1 cellular context compared by ENCODE assay signal in the genomic region with DNA sequence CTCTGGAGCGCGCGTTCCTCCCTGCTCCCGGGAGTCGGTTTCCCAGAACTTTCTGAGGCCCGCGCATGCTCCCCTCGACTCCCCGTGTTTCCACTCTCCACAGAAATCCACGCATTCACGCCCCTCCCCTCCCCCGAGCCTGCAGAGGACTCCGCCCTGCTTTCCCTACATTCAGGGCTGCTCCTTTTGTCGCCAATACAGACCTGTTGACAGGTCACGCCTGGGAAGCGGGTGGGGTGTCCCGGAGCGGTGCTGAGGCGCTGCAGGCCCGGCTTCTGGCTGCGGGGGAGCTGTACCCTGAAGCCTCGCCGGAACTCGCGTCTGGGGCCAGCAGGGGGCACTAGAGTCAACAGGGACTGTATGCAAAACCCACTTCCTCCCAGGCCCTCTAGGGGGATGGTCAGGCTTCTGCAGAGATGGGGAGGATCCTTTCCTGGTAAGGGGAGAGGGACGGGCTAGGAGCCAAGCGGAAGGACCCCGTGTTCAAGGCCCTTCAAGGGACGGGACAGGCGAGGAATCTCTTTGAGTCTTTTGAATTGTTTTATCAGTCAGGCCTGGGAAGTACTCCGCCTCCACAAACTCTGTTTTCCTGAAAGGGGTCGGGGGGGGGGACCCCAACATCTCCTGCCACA.
TF ChIP-seq lines count a peak whose summit lies in the region.

A gene with protein sequence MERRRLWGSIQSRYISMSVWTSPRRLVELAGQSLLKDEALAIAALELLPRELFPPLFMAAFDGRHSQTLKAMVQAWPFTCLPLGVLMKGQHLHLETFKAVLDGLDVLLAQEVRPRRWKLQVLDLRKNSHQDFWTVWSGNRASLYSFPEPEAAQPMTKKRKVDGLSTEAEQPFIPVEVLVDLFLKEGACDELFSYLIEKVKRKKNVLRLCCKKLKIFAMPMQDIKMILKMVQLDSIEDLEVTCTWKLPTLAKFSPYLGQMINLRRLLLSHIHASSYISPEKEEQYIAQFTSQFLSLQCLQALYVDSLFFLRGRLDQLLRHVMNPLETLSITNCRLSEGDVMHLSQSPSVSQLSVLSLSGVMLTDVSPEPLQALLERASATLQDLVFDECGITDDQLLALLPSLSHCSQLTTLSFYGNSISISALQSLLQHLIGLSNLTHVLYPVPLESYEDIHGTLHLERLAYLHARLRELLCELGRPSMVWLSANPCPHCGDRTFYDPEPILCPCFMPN (minus strand): TSS at position 294 of the 632 bp plus-strand sequence. CDS start 2,433 bp downstream, outside the sequence.

TF ChIP-seq in HepG2, 621 proteins besides CTCF, POLR2A, EP300 and RAD21 (continued from another document):
- TF ChIP-seq XRCC5 (optimal IDR thresholded peaks at IDR 0.05; ENCODE audit: low read length) (peak; percentile 98), SALL1 (CRISPR knock-in tag; IDR thresholded peaks at IDR 0.05) (peak; percentile 43; the same call in 1 of the 2 replicates), ZFX (CRISPR knock-in tag; IDR thresholded peaks at IDR 0.05; ENCODE audit: low read depth) (peak; percentile 39; the same call in 1 of the 2 replicates), ZNF431 (CRISPR knock-in tag; IDR thresholded peaks at IDR 0.05; ENCODE audit: borderline replicate concordance, low read depth) (no peak), FOXA1 (IDR thresholded peaks at IDR 0.05) (no peak), FOXA1 (CRISPR knock-in tag; IDR thresholded peaks at IDR 0.05) (peak; percentile 77), ZNF224 (CRISPR knock-in tag; IDR thresholded peaks at IDR 0.05) (no peak), ZNF451 (CRISPR knock-in tag; IDR thresholded peaks at IDR 0.05) (no peak), MTA1 (CRISPR knock-in tag; IDR thresholded peaks at IDR 0.05; ENCODE audit: borderline replicate concordance) (no peak), PHF8 (CRISPR knock-in tag; IDR thresholded peaks at IDR 0.05) (peak; percentile 21; the same call in 1 of the 2 replicates), GABPB1 (CRISPR knock-in tag; IDR thresholded peaks at IDR 0.05) (peak; percentile 80), SOX6 (IDR thresholded peaks at IDR 0.05) (no peak), SOX6 (CRISPR knock-in tag; IDR thresholded peaks at IDR 0.05) (0 out of 2 replicates have a peak, but pooled peaks have one; percentile 16), DNMT1 (CRISPR knock-in tag; IDR thresholded peaks at IDR 0.05) (no peak)
- TF ChIP-seq, protein P1, sequence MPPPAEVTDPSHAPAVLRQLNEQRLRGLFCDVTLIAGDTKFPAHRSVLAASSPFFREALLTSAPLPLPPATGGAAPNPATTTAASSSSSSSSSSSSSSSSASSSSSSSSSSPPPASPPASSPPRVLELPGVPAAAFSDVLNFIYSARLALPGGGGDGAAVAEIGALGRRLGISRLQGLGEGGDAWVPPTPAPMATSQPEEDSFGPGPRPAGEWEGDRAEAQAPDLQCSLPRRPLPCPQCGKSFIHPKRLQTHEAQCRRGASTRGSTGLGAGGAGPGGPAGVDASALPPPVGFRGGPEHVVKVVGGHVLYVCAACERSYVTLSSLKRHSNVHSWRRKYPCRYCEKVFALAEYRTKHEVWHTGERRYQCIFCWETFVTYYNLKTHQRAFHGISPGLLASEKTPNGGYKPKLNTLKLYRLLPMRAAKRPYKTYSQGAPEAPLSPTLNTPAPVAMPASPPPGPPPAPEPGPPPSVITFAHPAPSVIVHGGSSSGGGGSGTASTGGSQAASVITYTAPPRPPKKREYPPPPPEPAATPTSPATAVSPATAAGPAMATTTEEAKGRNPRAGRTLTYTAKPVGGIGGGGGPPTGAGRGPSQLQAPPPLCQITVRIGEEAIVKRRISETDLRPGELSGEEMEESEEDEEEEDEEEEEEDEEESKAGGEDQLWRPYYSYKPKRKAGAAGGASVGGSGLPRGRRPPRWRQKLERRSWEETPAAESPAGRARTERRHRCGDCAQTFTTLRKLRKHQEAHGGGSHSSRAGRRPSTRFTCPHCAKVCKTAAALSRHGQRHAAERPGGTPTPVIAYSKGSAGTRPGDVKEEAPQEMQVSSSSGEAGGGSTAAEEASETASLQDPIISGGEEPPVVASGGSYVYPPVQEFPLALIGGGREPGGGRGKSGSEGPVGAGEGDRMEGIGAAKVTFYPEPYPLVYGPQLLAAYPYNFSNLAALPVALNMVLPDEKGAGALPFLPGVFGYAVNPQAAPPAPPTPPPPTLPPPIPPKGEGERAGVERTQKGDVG (CRISPR knock-in tag; IDR thresholded peaks at IDR 0.05; ENCODE audit: borderline replicate concordance): 0 out of 2 replicates have a peak, but pooled peaks have one; percentile 24
- TF ChIP-seq, protein P2, sequence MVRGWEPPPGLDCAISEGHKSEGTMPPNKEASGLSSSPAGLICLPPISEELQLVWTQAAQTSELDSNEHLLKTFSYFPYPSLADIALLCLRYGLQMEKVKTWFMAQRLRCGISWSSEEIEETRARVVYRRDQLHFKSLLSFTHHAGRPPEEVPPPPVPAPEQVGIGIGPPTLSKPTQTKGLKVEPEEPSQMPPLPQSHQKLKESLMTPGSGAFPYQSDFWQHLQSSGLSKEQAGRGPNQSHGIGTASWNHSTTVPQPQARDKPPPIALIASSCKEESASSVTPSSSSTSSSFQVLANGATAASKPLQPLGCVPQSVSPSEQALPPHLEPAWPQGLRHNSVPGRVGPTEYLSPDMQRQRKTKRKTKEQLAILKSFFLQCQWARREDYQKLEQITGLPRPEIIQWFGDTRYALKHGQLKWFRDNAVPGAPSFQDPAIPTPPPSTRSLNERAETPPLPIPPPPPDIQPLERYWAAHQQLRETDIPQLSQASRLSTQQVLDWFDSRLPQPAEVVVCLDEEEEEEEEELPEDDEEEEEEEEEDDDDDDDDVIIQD (CRISPR knock-in tag; IDR thresholded peaks at IDR 0.05; ENCODE audit: low read depth): no peak
- TF ChIP-seq, protein P3, sequence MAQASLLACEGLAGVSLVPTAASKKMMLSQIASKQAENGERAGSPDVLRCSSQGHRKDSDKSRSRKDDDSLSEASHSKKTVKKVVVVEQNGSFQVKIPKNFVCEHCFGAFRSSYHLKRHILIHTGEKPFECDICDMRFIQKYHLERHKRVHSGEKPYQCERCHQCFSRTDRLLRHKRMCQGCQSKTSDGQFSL (CRISPR knock-in tag; IDR thresholded peaks at IDR 0.05): 0 out of 2 replicates have a peak, but pooled peaks have one; percentile 46
